Comparison of ENCODE assay signal across 33 cellular contexts in the genomic region with DNA sequence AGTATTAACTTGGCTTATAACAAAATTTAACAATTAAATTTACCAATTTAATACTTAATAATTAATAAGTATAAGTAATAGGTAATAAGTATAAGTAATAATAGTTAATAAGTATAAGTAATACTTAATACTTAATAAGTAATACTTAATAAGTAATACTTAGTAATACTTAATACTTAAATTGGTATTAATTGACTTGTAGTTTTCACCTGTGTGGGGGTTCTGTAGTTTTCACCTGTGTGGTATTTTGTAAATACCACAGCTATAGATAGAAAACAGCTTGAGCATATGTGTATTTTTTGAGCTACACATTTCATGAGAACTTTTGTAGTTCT. TPM values are rescaled to one million over a fixed set of nuclear protein-coding genes. Genes with fewer than 3 reads are reported as not detected.
DNase-seq lines count a peak whose midpoint lies in the region; ATAC-seq, FAIRE-seq and TF ChIP-seq lines count a peak whose summit lies in the region.
"Had no signal": no experiment of that assay in that cellular context is flagged by ENCODE, and none has a peak within 500 bp of the region (broad histone marks: within the 10 kb centered on the region; RNA-seq: fewer than 3 reads in every experiment).

No MANE protein-coding gene starts in this region.

- DNase-seq in stimulated activated naive CD8-positive, alpha-beta T cell treated with anti-CD3 and anti-CD28 coated beads, Interleukin-15, amount 100 ng/mL, for 72 hours: no peak
- no peak for DNase-seq in body of pancreas
- DNase-seq in amygdala (lab: John Stamatoyannopoulos, UW): no peak
- DNase-seq in RPMI8226: no peak
- DNase-seq: activated CD4-positive, alpha-beta memory T cell treated with anti-CD3 and anti-CD28 coated beads for 36 hours; activated CD8-positive, alpha-beta memory T cell treated with anti-CD3 and anti-CD28 coated beads, Interleukin-2, amount 50 U/mL, for 48 hours; activated naive CD4-positive, alpha-beta T cell treated with anti-CD3 and anti-CD28 coated beads, Interleukin-2, amount 10 ng/mL, durations not matched to agents 7 days and 5 days; anterior cingulate cortex; DMS79 treated with DMSO at 0.1 percent for 48 hours; effector CD8-positive, alpha-beta T cell; GF-D8; immature natural killer cell; left colon; NCI-H1417 treated with DMSO at 0.1 percent for 48 hours; NCI-H2029 treated with DMSO at 0.1 percent for 48 hours; NCI-H2227 treated with DMSO at 0.1 percent for 48 hours; NCI-H526 treated with DMSO at 0.1 percent for 48 hours; PC-3; stimulated activated CD4-positive, alpha-beta T cell treated with anti-CD3 and anti-CD28 coated beads, Interleukin-15, amount 100 ng/mL, for 24 hours; upper lobe of right lung had no signal

- no peaks in the 10 kb centered on the region for H3K4me1 ChIP-seq in body of pancreas
- H3K4me1 ChIP-seq: suprapubic skin, upper lobe of right lung had no signal

- no peak for TF ChIP-seq POLR2A in body of pancreas (IDR thresholded peaks at IDR 0.05)

- no peaks in the 10 kb centered on the region for H3K36me3 ChIP-seq in body of pancreas (replicated peaks in 1 of 2; ENCODE audit: insufficient read depth in 1 of 2, low read depth in 2 of 2)
- H3K36me3 ChIP-seq: suprapubic skin, upper lobe of right lung had no signal

- no peak overlapping the region for H3K4me3 ChIP-seq in body of pancreas
- H3K4me3 ChIP-seq: coronary artery, SK-N-MC, suprapubic skin, upper lobe of right lung had no signal

- H3K36me3 Mint-ChIP-seq in stimulated activated naive CD8-positive, alpha-beta T cell treated with anti-CD3 and anti-CD28 coated beads, Interleukin-15, Interleukin-2, amounts not matched to agents 100 ng/mL and 50 ng/mL, for 24 hours (ENCODE audit: low read depth): peaks cover 40% of the 10 kb centered on the region

- intact Hi-C loops in body of pancreas (cut with DNase I): no loop called here

- H3K27me3 Mint-ChIP-seq in stimulated activated naive CD8-positive, alpha-beta T cell treated with anti-CD3 and anti-CD28 coated beads, Interleukin-15, Interleukin-2, amounts not matched to agents 100 ng/mL and 50 ng/mL, for 24 hours: no peaks in the 10 kb centered on the region
- no peaks in the 10 kb centered on the region for H3K27me3 Mint-ChIP-seq in stimulated activated naive CD8-positive, alpha-beta T cell treated with anti-CD3 and anti-CD28 coated beads, Interleukin-15, amount 100 ng/mL, for 72 hours
- H3K27me3 Mint-ChIP-seq: activated CD4-positive, alpha-beta memory T cell treated with anti-CD3 and anti-CD28 coated beads for 36 hours; activated naive CD4-positive, alpha-beta T cell treated with anti-CD3 and anti-CD28 coated beads, Interleukin-2, amount 10 ng/mL, durations not matched to agents 7 days and 5 days had no signal

- H3K9me3 Mint-ChIP-seq in stimulated activated naive CD8-positive, alpha-beta T cell treated with anti-CD3 and anti-CD28 coated beads, Interleukin-15, Interleukin-2, amounts not matched to agents 100 ng/mL and 50 ng/mL, for 24 hours: no peaks in the 10 kb centered on the region
- no peaks in the 10 kb centered on the region for H3K9me3 Mint-ChIP-seq in stimulated activated naive CD8-positive, alpha-beta T cell treated with anti-CD3 and anti-CD28 coated beads, Interleukin-15, amount 100 ng/mL, for 72 hours
- H3K9me3 Mint-ChIP-seq: activated CD4-positive, alpha-beta memory T cell treated with anti-CD3 and anti-CD28 coated beads for 36 hours; activated naive CD4-positive, alpha-beta T cell treated with anti-CD3 and anti-CD28 coated beads, Interleukin-2, amount 10 ng/mL, durations not matched to agents 7 days and 5 days; activated T-helper 1 cell treated with anti-CD3 and anti-CD28 coated beads, Interleukin-12 subunit alpha, Interleukin-12 subunit beta, Interleukin-2, Interleukin-4 antibody, amounts not matched to agents 30 ng/mL and 10 ng/mL and 1 ng/mL, durations not matched to agents 14 hours and 24 hours and 36 hours; CD14-positive monocyte; HFFc6; immature natural killer cell; stimulated activated effector memory CD8-positive, alpha-beta T cell treated with anti-CD3 and anti-CD28 coated beads, Interleukin-12 subunit alpha, Interleukin-12 subunit beta, amount 100 ng/mL, for 72 hours had no signal

- no peak overlapping the region for H3K4me3 Mint-ChIP-seq in stimulated activated naive CD8-positive, alpha-beta T cell treated with anti-CD3 and anti-CD28 coated beads, Interleukin-15, Interleukin-2, amounts not matched to agents 100 ng/mL and 50 ng/mL, for 24 hours
- H3K4me3 Mint-ChIP-seq in stimulated activated naive CD8-positive, alpha-beta T cell treated with anti-CD3 and anti-CD28 coated beads, Interleukin-15, amount 100 ng/mL, for 72 hours: no peak overlapping the region
- H3K4me3 Mint-ChIP-seq: activated CD4-positive, alpha-beta memory T cell treated with anti-CD3 and anti-CD28 coated beads for 36 hours; activated naive CD4-positive, alpha-beta T cell treated with anti-CD3 and anti-CD28 coated beads, Interleukin-2, amount 10 ng/mL, durations not matched to agents 7 days and 5 days; activated T-helper 1 cell treated with anti-CD3 and anti-CD28 coated beads, Interleukin-12 subunit alpha, Interleukin-12 subunit beta, Interleukin-2, Interleukin-4 antibody, amounts not matched to agents 30 ng/mL and 10 ng/mL and 1 ng/mL, durations not matched to agents 14 hours and 24 hours and 36 hours; CD14-positive monocyte; immature natural killer cell; stimulated activated effector memory CD8-positive, alpha-beta T cell treated with anti-CD3 and anti-CD28 coated beads, Interleukin-12 subunit alpha, Interleukin-12 subunit beta, amount 100 ng/mL, for 72 hours had no signal

- no peak for ATAC-seq in stimulated activated naive CD8-positive, alpha-beta T cell treated with anti-CD3 and anti-CD28 coated beads, Interleukin-15, amount 100 ng/mL, for 72 hours
- peak; percentile 11 for ATAC-seq in HG03460 (IDR thresholded peaks at IDR 0.05; ENCODE audit: unreplicated experiment)
- ATAC-seq in body of pancreas: no peak
- no peak for ATAC-seq in GM21737 (IDR thresholded peaks at IDR 0.05; ENCODE audit: unreplicated experiment)
- ATAC-seq: left colon, PC-3, upper lobe of right lung had no signal

- FAIRE-seq in endometrium (lab: Jason Lieb, UNC): peak; percentile 39
- FAIRE-seq: bronchial epithelial cell, H1 had no signal

- H3K27me3 ChIP-seq in body of pancreas: no peaks in the 10 kb centered on the region
- H3K27me3 ChIP-seq: suprapubic skin, upper lobe of right lung had no signal

- no peak overlapping the region for H3K27ac ChIP-seq in body of pancreas
- H3K27ac ChIP-seq: SK-N-MC, suprapubic skin, upper lobe of right lung had no signal

- H3K9me3 ChIP-seq in body of pancreas: no peaks in the 10 kb centered on the region
- H3K9me3 ChIP-seq: suprapubic skin, upper lobe of right lung had no signal

- peak overlapping the region; percentile 50 for H3K27ac Mint-ChIP-seq in stimulated activated naive CD8-positive, alpha-beta T cell treated with anti-CD3 and anti-CD28 coated beads, Interleukin-15, Interleukin-2, amounts not matched to agents 100 ng/mL and 50 ng/mL, for 24 hours
- no peak overlapping the region for H3K27ac Mint-ChIP-seq in stimulated activated naive CD8-positive, alpha-beta T cell treated with anti-CD3 and anti-CD28 coated beads, Interleukin-15, amount 100 ng/mL, for 72 hours
- H3K27ac Mint-ChIP-seq: activated naive CD4-positive, alpha-beta T cell treated with anti-CD3 and anti-CD28 coated beads, Interleukin-2, amount 10 ng/mL, durations not matched to agents 7 days and 5 days; activated T-helper 1 cell treated with anti-CD3 and anti-CD28 coated beads, Interleukin-12 subunit alpha, Interleukin-12 subunit beta, Interleukin-2, Interleukin-4 antibody, amounts not matched to agents 30 ng/mL and 10 ng/mL and 1 ng/mL, durations not matched to agents 14 hours and 24 hours and 36 hours had no signal

- no peak for TF ChIP-seq CTCF in body of pancreas (IDR thresholded peaks at IDR 0.05)

- peaks cover 49% of the 10 kb centered on the region for H3K4me1 Mint-ChIP-seq in stimulated activated naive CD8-positive, alpha-beta T cell treated with anti-CD3 and anti-CD28 coated beads, Interleukin-15, Interleukin-2, amounts not matched to agents 100 ng/mL and 50 ng/mL, for 24 hours (ENCODE audit: low read depth)
- peaks cover 42% of the 10 kb centered on the region for H3K4me1 Mint-ChIP-seq in stimulated activated naive CD8-positive, alpha-beta T cell treated with anti-CD3 and anti-CD28 coated beads, Interleukin-15, amount 100 ng/mL, for 72 hours
- H3K4me1 Mint-ChIP-seq: activated naive CD4-positive, alpha-beta T cell treated with anti-CD3 and anti-CD28 coated beads, Interleukin-2, amount 10 ng/mL, durations not matched to agents 7 days and 5 days had no signal

RNA-seq across cellular contexts. Expression of a gene that starts 55.4 kb away (rescaled TPM):
- total RNA-seq in body of pancreas: 10 to 100 TPM; 11.7 to 11.9 TPM
